Comparison of ENCODE assay signal across 1 cellular context in the genomic region with DNA sequence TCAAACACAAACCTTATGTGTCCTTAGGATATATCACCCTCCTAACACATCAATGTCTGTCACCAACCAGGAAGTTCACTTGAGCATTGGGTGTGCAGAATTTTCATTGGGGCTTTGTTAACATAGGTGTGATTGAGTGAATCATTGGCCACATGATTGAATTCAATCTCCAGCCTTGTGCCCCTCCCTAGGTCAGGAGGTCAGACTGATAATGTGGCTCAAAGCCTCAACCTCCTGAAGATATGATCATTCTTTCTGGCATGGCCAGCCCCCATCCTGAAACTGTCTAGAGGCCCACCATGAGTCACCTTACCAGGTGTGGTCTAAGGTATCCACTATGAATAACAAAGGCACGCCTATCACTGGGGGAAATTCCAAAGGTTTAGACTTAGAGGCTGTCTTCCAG.
A peak's percentile ranks its signal among the peaks of the same experiment; 100 is the strongest.
TF ChIP-seq lines count a peak whose summit lies in the region.

No MANE protein-coding gene starts in this region.

TF ChIP-seq in GM23338, 12 proteins besides CTCF, POLR2A, EP300 and RAD21 (continued from another document):
- peak; percentile 78; the same call in 1 of the 2 replicates for TF ChIP-seq ZNF462 (CRISPR knock-in tag; IDR thresholded peaks at IDR 0.05)
- no peak for TF ChIP-seq EZH2 (IDR thresholded peaks at IDR 0.05; ENCODE audit: low read depth, unreplicated experiment)
- no peak for TF ChIP-seq JUNB (IDR thresholded peaks at IDR 0.05; ENCODE audit: unreplicated experiment)
- TF ChIP-seq ZNF114 (CRISPR knock-in tag; IDR thresholded peaks at IDR 0.05): no peak
- TF ChIP-seq STAT1 (IDR thresholded peaks at IDR 0.05; ENCODE audit: unreplicated experiment): no peak
- TF ChIP-seq POLR2AphosphoS5 (IDR thresholded peaks at IDR 0.05; ENCODE audit: low read depth): no peak
- 0 out of 2 replicates have a peak, but pooled peaks have one; percentile 47 for TF ChIP-seq NANOG (IDR thresholded peaks at IDR 0.05; ENCODE audit: borderline replicate concordance)
- no peak for TF ChIP-seq EZH2phosphoT487 (IDR thresholded peaks at IDR 0.05; ENCODE audit: unreplicated experiment)
- TF ChIP-seq, protein P1, sequence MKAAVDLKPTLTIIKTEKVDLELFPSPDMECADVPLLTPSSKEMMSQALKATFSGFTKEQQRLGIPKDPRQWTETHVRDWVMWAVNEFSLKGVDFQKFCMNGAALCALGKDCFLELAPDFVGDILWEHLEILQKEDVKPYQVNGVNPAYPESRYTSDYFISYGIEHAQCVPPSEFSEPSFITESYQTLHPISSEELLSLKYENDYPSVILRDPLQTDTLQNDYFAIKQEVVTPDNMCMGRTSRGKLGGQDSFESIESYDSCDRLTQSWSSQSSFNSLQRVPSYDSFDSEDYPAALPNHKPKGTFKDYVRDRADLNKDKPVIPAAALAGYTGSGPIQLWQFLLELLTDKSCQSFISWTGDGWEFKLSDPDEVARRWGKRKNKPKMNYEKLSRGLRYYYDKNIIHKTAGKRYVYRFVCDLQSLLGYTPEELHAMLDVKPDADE (IDR thresholded peaks at IDR 0.05): no peak
- no peak for TF ChIP-seq CREB1 (CRISPR knock-in tag; IDR thresholded peaks at IDR 0.05; ENCODE audit: low read depth)
